In genomic region chrX:65635371-65635770, GRCh38 we compare ENCODE assay signal across 15 cellular contexts. TPM values are rescaled to one million over a fixed set of nuclear protein-coding genes. Genes with fewer than 3 reads are reported as not detected.
DNase-seq lines count a peak whose midpoint lies in the region; TF ChIP-seq lines count a peak whose summit lies in the region.
"Had no signal": no experiment of that assay in that cellular context is flagged by ENCODE, and none has a peak within 500 bp of the region (broad histone marks: within the 10 kb centered on the region; RNA-seq: fewer than 3 reads in every experiment).

No MANE protein-coding gene starts in this region.

- H3K4me1 Mint-ChIP-seq in HFFc6 (ENCODE audit: low read depth) (peaks cover 28% of the 10 kb centered on the region), mesothelial cell of epicardium (peaks cover 3% of the 10 kb centered on the region)
- H3K4me1 Mint-ChIP-seq: activated B cell treated with CpG ODN at 0.5 μM for 24 hours, H9 had no signal

- H3K4me1 ChIP-seq in fibroblast of lung (ENCODE audit: control insufficient read depth, extremely low read depth, insufficient read depth, low read length) (no peaks in the 10 kb centered on the region), testis (peaks cover 4% of the 10 kb centered on the region)

- H3K4me3 ChIP-seq in fibroblast of lung (replicated peaks in 1 of 4; ENCODE audit: control extremely low read depth in 1 of 4, insufficient read depth in 1 of 4, low read depth in 3 of 4, low read length in 4 of 4), result no peak overlapping the region
- no peak overlapping the region for H3K4me3 ChIP-seq in testis

- WGBS in testis, 2 donors, result 10 to 33% methylated on average over 1 to 3 of the region's 3 CpGs

- H3K79me2 ChIP-seq in fibroblast of lung (ENCODE audit: control insufficient read depth, insufficient read depth, low read length), result no peaks in the 10 kb centered on the region

- no peak overlapping the region for H3K4me2 ChIP-seq in fibroblast of lung (ENCODE audit: extremely low read depth, insufficient read depth, low read length)

- DNase-seq in HFFc6 (peak; percentile 10), fibroblast of lung (ENCODE audit: low read depth in 2 of 2) (peak; percentile 13 to 31), mesothelial cell of epicardium (ENCODE audit: low spot score in 2 of 2, unreplicated experiment in 2 of 2) (no peak), testis (peak; percentile 37), NCI-H1092 (lab: John Stamatoyannopoulos, UW) (no peak), NCI-H345 (lab: John Stamatoyannopoulos, UW) (no peak)
- no peak for DNase-seq in activated CD4-positive, alpha-beta T cell treated with anti-CD3 and anti-CD28 coated beads, Interleukin-2, amount 50 U/mL, for 48 hours
- DNase-seq in effector CD4-positive, alpha-beta T cell, result no peak
- DNase-seq: activated B cell treated with CpG ODN at 0.5 μM for 24 hours; activated CD8-positive, alpha-beta memory T cell treated with anti-CD3 and anti-CD28 coated beads, Interleukin-2, amount 50 U/mL, for 48 hours; CD4-positive, CD25-positive, alpha-beta regulatory T cell; GDM1; H9 had no signal

- no peak overlapping the region for H3K27ac ChIP-seq in fibroblast of lung (ENCODE audit: insufficient read depth, low read length)
- H3K27ac ChIP-seq in testis, result peak overlapping the region; percentile 50 to 72

- intact Hi-C loops in testis (cut with DNase I; ENCODE audit: low total_unique reads), result no loop called here

- no peaks in the 10 kb centered on the region for H3K36me3 Mint-ChIP-seq in HFFc6 (ENCODE audit: low read depth)
- no peaks in the 10 kb centered on the region for H3K36me3 Mint-ChIP-seq in mesothelial cell of epicardium
- H3K36me3 Mint-ChIP-seq: activated naive CD4-positive, alpha-beta T cell treated with anti-CD3 and anti-CD28 coated beads, Interleukin-2, amount 50 U/mL, for 72 hours; CD4-positive, CD25-positive, alpha-beta regulatory T cell; natural killer cell treated with Interleukin-12 subunit alpha and Interleukin-12 subunit beta and Interleukin-15 and Interleukin-18, amount 100 ng/mL, for 72 hours had no signal

- H3K27me3 ChIP-seq in fibroblast of lung (ENCODE audit: control insufficient read depth, insufficient read depth, low read length), result no peaks in the 10 kb centered on the region
- no peaks in the 10 kb centered on the region for H3K27me3 ChIP-seq in testis

- no peak for TF ChIP-seq POLR2A in testis (IDR thresholded peaks at IDR 0.05)

- no peak for TF ChIP-seq CTCF in HFFc6 (IDR thresholded peaks at IDR 0.05)
- TF ChIP-seq CTCF in fibroblast of lung (conservative IDR thresholded peaks at IDR 0.05 in 1 of 2, IDR thresholded peaks at IDR 0.05 in 1 of 2; ENCODE audit: low read depth in 1 of 2, low read length in 2 of 2), result no peak
- no peak for TF ChIP-seq CTCF in mesothelial cell of epicardium (IDR thresholded peaks at IDR 0.05; ENCODE audit: unreplicated experiment)
- TF ChIP-seq CTCF in testis (IDR thresholded peaks at IDR 0.05), result no peak

- peak overlapping the region; percentile 46 for H2AFZ ChIP-seq in fibroblast of lung (ENCODE audit: low read length)

- H3K9me3 Mint-ChIP-seq in HFFc6 (no peaks in the 10 kb centered on the region), mesothelial cell of epicardium (peaks cover 25% of the 10 kb centered on the region)
- H3K9me3 Mint-ChIP-seq: activated B cell treated with CpG ODN at 0.5 μM for 24 hours; activated naive CD4-positive, alpha-beta T cell treated with anti-CD3 and anti-CD28 coated beads, Interleukin-2, amount 50 U/mL, for 72 hours; natural killer cell treated with Interleukin-12 subunit alpha and Interleukin-12 subunit beta and Interleukin-15 and Interleukin-18, amount 100 ng/mL, for 72 hours had no signal

- no peak overlapping the region for H3K9ac ChIP-seq in fibroblast of lung (ENCODE audit: insufficient read depth, low read length)

- peak overlapping the region; percentile 11; the same call in 1 of the 2 replicates for H3K4me3 Mint-ChIP-seq in HFFc6
- no peak overlapping the region for H3K4me3 Mint-ChIP-seq in mesothelial cell of epicardium
- H3K4me3 Mint-ChIP-seq: activated B cell treated with CpG ODN at 0.5 μM for 24 hours; CD4-positive, CD25-positive, alpha-beta regulatory T cell; H9; natural killer cell treated with Interleukin-12 subunit alpha and Interleukin-12 subunit beta and Interleukin-15 and Interleukin-18, amount 100 ng/mL, for 72 hours had no signal

- peak overlapping the region; percentile 52 for H3K27ac Mint-ChIP-seq in HFFc6
- peak overlapping the region; percentile 18 for H3K27ac Mint-ChIP-seq in mesothelial cell of epicardium
- H3K27ac Mint-ChIP-seq: activated B cell treated with CpG ODN at 0.5 μM for 24 hours, H9 had no signal

- H3K36me3 ChIP-seq in fibroblast of lung (ENCODE audit: control insufficient read depth, insufficient read depth, low read length) (no peaks in the 10 kb centered on the region), testis (ENCODE audit: low read depth, missing control alignments) (no peaks in the 10 kb centered on the region)

- no peaks in the 10 kb centered on the region for H4K20me1 ChIP-seq in fibroblast of lung (ENCODE audit: control insufficient read depth, extremely low read depth, insufficient read depth, low read length)

- peaks cover 2% of the 10 kb centered on the region for H3K27me3 Mint-ChIP-seq in HFFc6 (ENCODE audit: insufficient read depth)
- H3K27me3 Mint-ChIP-seq in mesothelial cell of epicardium (ENCODE audit: low read depth), result no peaks in the 10 kb centered on the region
- H3K27me3 Mint-ChIP-seq: activated B cell treated with CpG ODN at 0.5 μM for 24 hours; CD4-positive, CD25-positive, alpha-beta regulatory T cell; natural killer cell treated with Interleukin-12 subunit alpha and Interleukin-12 subunit beta and Interleukin-15 and Interleukin-18, amount 100 ng/mL, for 72 hours had no signal

- H3K9me3 ChIP-seq in fibroblast of lung (ENCODE audit: control insufficient read depth, insufficient read depth, low read depth, low read length) (no peaks in the 10 kb centered on the region), testis (no peaks in the 10 kb centered on the region)

RNA-seq across cellular contexts. Expression of gene MSN, which starts 32.1 kb away (rescaled TPM):
- total RNA-seq in HFFc6 (2021; fragmentation: NEBNext Ultra II Directional; extraction: Animal tissue kit (Norgen Biotek cat#: 25700)), result 100 to 1,000 TPM; 410 to 540 (median 485) TPM
- 107 and 148 TPM in 2 replicates for total RNA-seq in fibroblast of lung
- 488 and 590 TPM in 2 replicates for polyA plus RNA-seq in fibroblast of lung
- polyA plus RNA-seq in fibroblast of lung (2012), result 379 and 414 TPM in 2 replicates
- 582 and 606 TPM in 2 replicates for polyA minus RNA-seq in fibroblast of lung (ENCODE audit: low replicate concordance)
- 87.8 to 91.2 TPM (median 88.4 TPM) in 3 replicates for total RNA-seq in mesothelial cell of epicardium
- total RNA-seq in testis, result 10 to 100 TPM; 30.1 to 53.1 TPM
- 82.7 TPM for polyA plus RNA-seq in testis (ENCODE audit: insufficient read depth, low read depth, low replicate concordance)

Comparison
In these comparisons a context has a peak if more than half of its experiments do, and no peak if none do; other contexts are left out.
1. DNase-seq: peak in HFFc6 (single experiment), fibroblast of lung (2 of 2) and testis (single experiment); none in mesothelial cell of epicardium (0 of 2), NCI-H1092 (single experiment), NCI-H345 (single experiment), activated CD4-positive, alpha-beta T cell treated with anti-CD3 and anti-CD28 coated beads, Interleukin-2, amount 50 U/mL, for 48 hours (0 of 2) and effector CD4-positive, alpha-beta T cell (single experiment).